18 cellular contexts compared by ENCODE assay signal in the genomic region with DNA sequence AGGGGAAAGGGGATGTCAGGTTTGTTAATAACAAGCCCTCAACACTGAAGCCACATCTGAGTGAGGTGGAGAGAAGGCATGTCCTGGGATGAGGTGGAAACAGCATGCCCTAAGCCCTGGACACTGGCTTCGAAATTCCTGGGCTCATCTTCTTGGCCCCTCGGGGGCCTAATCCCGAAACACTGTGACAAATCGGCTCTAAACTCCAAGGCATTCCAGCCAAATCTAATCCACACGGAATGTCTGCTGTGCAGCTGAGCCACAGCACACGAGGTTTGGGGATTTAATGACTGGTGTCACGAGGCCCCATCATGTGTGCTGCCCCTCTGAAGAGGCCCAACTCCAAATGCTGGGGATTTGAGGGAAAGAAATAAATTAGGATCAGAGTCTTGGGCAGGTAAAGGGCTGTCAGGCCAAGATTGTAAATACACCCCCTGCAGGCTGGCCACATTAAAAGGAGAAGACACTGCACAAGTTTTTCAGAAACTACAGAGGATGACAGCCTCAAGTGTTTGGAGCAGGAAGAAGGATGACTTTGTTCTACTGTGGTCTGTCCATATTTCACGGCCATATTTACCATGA.
A peak's percentile ranks its signal among the peaks of the same experiment; 100 is the strongest.
DNase-seq lines count a peak whose midpoint lies in the region; ATAC-seq and TF ChIP-seq lines count a peak whose summit lies in the region.
"Had no signal": no experiment of that assay in that cellular context is flagged by ENCODE, and none has a peak within 500 bp of the region (broad histone marks: within the 10 kb centered on the region; RNA-seq: fewer than 3 reads in every experiment).

No MANE protein-coding gene starts in this region.

- peaks cover 30% of the 10 kb centered on the region for H3K9me3 Mint-ChIP-seq in nephron progenitor cell
- H3K9me3 Mint-ChIP-seq in activated T-cell treated with anti-CD3 and anti-CD28 coated beads, Interleukin-2, amount 50 U/mL, for 4 hours: peaks cover 12% of the 10 kb centered on the region

- H3K36me3 ChIP-seq in esophagus muscularis mucosa: no peaks in the 10 kb centered on the region
- no peaks in the 10 kb centered on the region for H3K36me3 ChIP-seq in suprapubic skin
- no peaks in the 10 kb centered on the region for H3K36me3 ChIP-seq in transverse colon
- no peaks in the 10 kb centered on the region for H3K36me3 ChIP-seq in brain microvascular endothelial cell (replicated peaks)

- H3K4me1 ChIP-seq in esophagus muscularis mucosa (peaks cover 0 to 21% (median 18%) of the 10 kb centered on the region in 4 donors), suprapubic skin (no peaks in the 10 kb centered on the region), transverse colon (no peaks in the 10 kb centered on the region)

- intact Hi-C loops in esophagus muscularis mucosa (cut with DNase I): no loop called here
- intact Hi-C loops in transverse colon (cut with DNase I; ENCODE audit: low total_unique reads): no loop called here

- TF ChIP-seq POLR2A in esophagus muscularis mucosa (IDR thresholded peaks at IDR 0.05; ENCODE audit: low read depth) (no peak), suprapubic skin (IDR thresholded peaks at IDR 0.05) (no peak), transverse colon (IDR thresholded peaks at IDR 0.05) (no peak)

- peaks cover 54% of the 10 kb centered on the region for H3K4me1 Mint-ChIP-seq in nephron progenitor cell
- H3K4me1 Mint-ChIP-seq in activated T-cell treated with anti-CD3 and anti-CD28 coated beads, Interleukin-2, amount 50 U/mL, for 4 hours (ENCODE audit: low read depth): no peaks in the 10 kb centered on the region
- H3K4me1 Mint-ChIP-seq: activated T-helper 17 cell treated with anti-CD3 and anti-CD28 coated beads, Interleukin-2, amount 50 U/mL, for 72 hours; B cell had no signal

- H3K4me3 ChIP-seq in LNCaP clone FGC (ENCODE audit: low read depth, low read length): no peak overlapping the region
- no peak overlapping the region for H3K4me3 ChIP-seq in esophagus muscularis mucosa
- no peak overlapping the region for H3K4me3 ChIP-seq in suprapubic skin
- H3K4me3 ChIP-seq in transverse colon: no peak overlapping the region
- no peak overlapping the region for H3K4me3 ChIP-seq in brain microvascular endothelial cell (ENCODE audit: low read depth, low read length)

- H3K27me3 ChIP-seq in esophagus muscularis mucosa (no peaks in the 10 kb centered on the region), suprapubic skin (no peaks in the 10 kb centered on the region), transverse colon (no peaks in the 10 kb centered on the region), brain microvascular endothelial cell (replicated peaks) (no peaks in the 10 kb centered on the region)

- 56% methylated on average over 7 of the region's 8 CpGs for WGBS in esophagus muscularis mucosa
- 48% methylated on average over 8 of the region's 8 CpGs for WGBS in suprapubic skin
- WGBS in transverse colon (ENCODE audit: low coverage in 1 of 2), 2 donors: 20 to 55% methylated on average over 1 to 8 of the region's 8 CpGs

- peak overlapping the region; percentile 31 to 64 (median 60) for H3K27ac ChIP-seq in esophagus muscularis mucosa (replicated peaks in 1 of 4)
- H3K27ac ChIP-seq in suprapubic skin: peak overlapping the region; percentile 25
- H3K27ac ChIP-seq in transverse colon: peak overlapping the region in 2 of 4 donors; percentile 8 to 26
- no peak overlapping the region for H3K27ac ChIP-seq in brain microvascular endothelial cell

- TF ChIP-seq CTCF in LNCaP clone FGC (IDR thresholded peaks at IDR 0.05; ENCODE audit: control insufficient read depth, extremely low read depth, insufficient read depth): 0 out of 2 replicates have a peak, but pooled peaks have one; percentile 9
- no peak for TF ChIP-seq CTCF in esophagus muscularis mucosa (IDR thresholded peaks at IDR 0.05)
- TF ChIP-seq CTCF in nephron progenitor cell (IDR thresholded peaks at IDR 0.05): no peak
- TF ChIP-seq CTCF in suprapubic skin (IDR thresholded peaks at IDR 0.05): no peak
- no peak for TF ChIP-seq CTCF in transverse colon (IDR thresholded peaks at IDR 0.05)
- TF ChIP-seq CTCF in brain microvascular endothelial cell (IDR thresholded peaks at IDR 0.05; ENCODE audit: low read depth, low read length, missing control alignments): no peak

- peaks cover 13% of the 10 kb centered on the region for H3K27me3 Mint-ChIP-seq in nephron progenitor cell (ENCODE audit: low read depth, poor library complexity)
- peaks cover 8% of the 10 kb centered on the region for H3K27me3 Mint-ChIP-seq in activated T-cell treated with anti-CD3 and anti-CD28 coated beads, Interleukin-2, amount 50 U/mL, for 4 hours (ENCODE audit: low read depth)

- DNase-seq in LNCaP clone FGC (ENCODE audit: low read depth) (no peak), esophagus muscularis mucosa (ENCODE audit: extremely low spot score) (no peak), nephron progenitor cell (no peak), suprapubic skin (ENCODE audit: low spot score in 2 of 2) (no peak), transverse colon (no peak), brain microvascular endothelial cell (no peak)
- DNase-seq in activated T-cell treated with anti-CD3 and anti-CD28 coated beads, Interleukin-2, amount 50 U/mL, for 4 hours: no peak
- DNase-seq: Calu3; effector memory CD8-positive, alpha-beta T cell; NCI-H1105 treated with DMSO at 0.1 percent for 48 hours; NCI-H774; occipital lobe; SK-N-SH; small intestine; stimulated activated CD4-positive, alpha-beta T cell treated with anti-CD3 and anti-CD28 coated beads, Interleukin-4, amount 100 ng/mL, for 4 hours had no signal

- no peak for TF ChIP-seq EP300 in esophagus muscularis mucosa (IDR thresholded peaks at IDR 0.05)
- no peak for TF ChIP-seq EP300 in suprapubic skin (IDR thresholded peaks at IDR 0.05)
- TF ChIP-seq EP300 in transverse colon (IDR thresholded peaks at IDR 0.05; ENCODE audit: low read depth): no peak

- peak overlapping the region; percentile 81 for H3K27ac Mint-ChIP-seq in nephron progenitor cell
- H3K27ac Mint-ChIP-seq: activated T-helper 17 cell treated with anti-CD3 and anti-CD28 coated beads, Interleukin-2, amount 50 U/mL, for 72 hours; B cell; effector memory CD8-positive, alpha-beta T cell had no signal

- peak overlapping the region; percentile 10 for H3K4me3 Mint-ChIP-seq in nephron progenitor cell
- no peak overlapping the region for H3K4me3 Mint-ChIP-seq in activated T-cell treated with anti-CD3 and anti-CD28 coated beads, Interleukin-2, amount 50 U/mL, for 4 hours
- H3K4me3 Mint-ChIP-seq: activated T-helper 17 cell treated with anti-CD3 and anti-CD28 coated beads, Interleukin-2, amount 50 U/mL, for 72 hours; B cell; effector memory CD8-positive, alpha-beta T cell had no signal

- ATAC-seq in activated T-cell treated with anti-CD3 and anti-CD28 coated beads, Interleukin-2, amount 50 U/mL, for 4 hours: no peak
- ATAC-seq: activated CD4-positive, CD25-positive, alpha-beta regulatory T cell treated with anti-CD3 and anti-CD28 coated beads, Interleukin-2, amount 50 U/mL, for 24 hours; activated T-helper 17 cell treated with anti-CD3 and anti-CD28 coated beads, Interleukin-2, amount 50 U/mL, for 72 hours; effector memory CD8-positive, alpha-beta T cell had no signal

- H3K9me3 ChIP-seq in esophagus muscularis mucosa (peaks cover 0 to 8% (median 3%) of the 10 kb centered on the region in 4 donors), suprapubic skin (no peaks in the 10 kb centered on the region), transverse colon (no peaks in the 10 kb centered on the region)

- in situ Hi-C loops in transverse colon (cut with MboI; ENCODE audit: low pct_ligation_motif_present in 1 of 4, low pct_unique_long_range_greater_than_20kb in 1 of 4, low sequenced_read_pairs in 3 of 4): no loop called here
- in situ Hi-C loops in brain microvascular endothelial cell (cut with HindIII; ENCODE audit: low pct_ligation_motif_present, low sequenced_read_pairs): no loop called here

- no peaks in the 10 kb centered on the region for H3K36me3 Mint-ChIP-seq in nephron progenitor cell (ENCODE audit: low read depth)
- H3K36me3 Mint-ChIP-seq in activated T-cell treated with anti-CD3 and anti-CD28 coated beads, Interleukin-2, amount 50 U/mL, for 4 hours (ENCODE audit: insufficient read depth): no peaks in the 10 kb centered on the region
